In the genomic region with DNA sequence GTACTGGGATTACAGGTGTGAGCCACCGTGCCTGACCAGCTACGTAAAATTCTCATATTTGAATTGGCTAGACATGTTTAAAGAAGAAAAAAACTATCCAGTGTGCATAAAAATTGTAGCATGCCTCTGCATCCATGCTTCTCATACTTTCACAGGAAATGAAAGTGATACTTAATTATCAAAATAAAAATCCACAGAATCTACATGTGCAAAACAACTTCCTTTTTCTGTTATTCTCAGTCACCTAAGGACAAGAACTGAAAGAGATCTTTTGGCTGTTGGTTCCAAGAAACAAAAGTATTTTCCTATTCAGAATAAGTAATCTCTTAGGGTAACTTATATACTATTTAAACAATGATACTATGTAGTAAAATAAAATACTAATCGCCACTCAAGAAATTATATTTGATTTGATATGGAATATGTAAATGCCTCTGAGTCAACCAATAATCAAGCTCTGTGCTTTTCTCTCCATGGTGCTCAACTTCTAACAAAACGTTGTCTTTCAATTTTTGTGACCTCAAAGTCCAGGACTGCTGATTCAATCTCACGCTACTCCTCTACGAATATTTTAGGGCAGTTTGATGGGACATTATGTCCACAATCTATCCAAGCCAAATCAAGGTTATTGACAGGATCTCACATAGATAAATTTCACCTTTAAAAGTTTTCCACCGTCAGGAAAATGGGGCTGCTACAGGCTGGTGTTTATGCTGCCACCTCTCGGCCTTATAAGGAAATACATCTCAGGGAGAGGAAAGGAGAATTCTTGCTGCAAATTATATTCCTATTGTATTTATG, we compare ENCODE assay signal across 8 cellular contexts.
A peak's percentile ranks its signal among the peaks of the same experiment; 100 is the strongest.
DNase-seq lines count a peak whose midpoint lies in the region; ATAC-seq and TF ChIP-seq lines count a peak whose summit lies in the region.

No MANE protein-coding gene starts in this region.

- H3K36me3 ChIP-seq in ascending aorta, result no peaks in the 10 kb centered on the region
- H3K36me3 ChIP-seq in kidney epithelial cell (ENCODE audit: control insufficient read depth, insufficient read depth, low read length), result no peaks in the 10 kb centered on the region
- no peaks in the 10 kb centered on the region for H3K36me3 ChIP-seq in uterus

- ATAC-seq in HG02852 (IDR thresholded peaks at IDR 0.05; ENCODE audit: unreplicated experiment), result peak; percentile 48
- no peak for ATAC-seq in HG03280 (IDR thresholded peaks at IDR 0.05; ENCODE audit: unreplicated experiment)

- H3K4me3 ChIP-seq in GM12864 (ENCODE audit: low read depth, low read length) (no peak overlapping the region; the same call in 1 of the 2 replicates), ascending aorta (no peak overlapping the region), kidney epithelial cell (ENCODE audit: low read depth, low read length) (no peak overlapping the region), uterus (no peak overlapping the region)

- H3K27me3 ChIP-seq in ascending aorta (no peaks in the 10 kb centered on the region), kidney epithelial cell (ENCODE audit: control insufficient read depth, insufficient read depth, low read length) (no peaks in the 10 kb centered on the region), uterus (no peaks in the 10 kb centered on the region)

- H3K4me1 ChIP-seq in ascending aorta (no peaks in the 10 kb centered on the region), uterus (no peaks in the 10 kb centered on the region)

- H3K27ac ChIP-seq in ascending aorta (no peak overlapping the region), uterus (no peak overlapping the region)

- peak; percentile 77 for TF ChIP-seq CTCF in GM12864 (IDR thresholded peaks at IDR 0.05; ENCODE audit: low read depth, low read length, missing control alignments)
- TF ChIP-seq CTCF in ascending aorta (IDR thresholded peaks at IDR 0.05), result peak; percentile 32 to 82 (median 80)
- TF ChIP-seq CTCF in kidney epithelial cell (IDR thresholded peaks at IDR 0.05; ENCODE audit: insufficient read depth, low read length, poor library complexity, severe bottlenecking), result peak; percentile 83
- peak; percentile 33 to 70 (median 56) for TF ChIP-seq CTCF in uterus (IDR thresholded peaks at IDR 0.05)

- H3K9me3 ChIP-seq in ascending aorta (no peaks in the 10 kb centered on the region), uterus (no peaks in the 10 kb centered on the region)

- TF ChIP-seq POLR2A in uterus (IDR thresholded peaks at IDR 0.05), result no peak

- intact Hi-C loops in ascending aorta (cut with DNase I), result no loop called here
- intact Hi-C loops in uterus (cut with DNase I; ENCODE audit: low total_unique reads), result no loop called here

- DNase-seq in AML-193 (lab: John Stamatoyannopoulos, UW), result peak; percentile 50 to 57
- no peak for DNase-seq in GM12864 (ENCODE audit: low read depth)
- DNase-seq in NCI-H226, result peak; percentile 20
- no peak for DNase-seq in ascending aorta (ENCODE audit: low spot score in 2 of 2)
- DNase-seq in kidney epithelial cell (ENCODE audit: low read depth), result no peak
- DNase-seq in uterus, result no peak

Comparison
In these comparisons a context has a peak if more than half of its experiments do, and no peak if none do; other contexts are left out.
1. DNase-seq: peak in AML-193 (2 of 2) and NCI-H226 (single experiment); none in GM12864 (single experiment), ascending aorta (0 of 2), kidney epithelial cell (single experiment) and uterus (0 of 2).
2. Peak in every context shown above with its lines, with median percentiles within 50 percentile points of each other: CTCF ChIP-seq.